Comparison of ENCODE assay signal across 1 cellular context in genomic region chr3:50264964-50265485, GRCh38.
TF ChIP-seq lines count a peak whose summit lies in the region.

No MANE protein-coding gene starts in this region.

TF ChIP-seq in HEK293, 187 proteins besides CTCF, POLR2A, EP300 and RAD21 (continued from another document):
- TF ChIP-seq ZNF221 (tag by site-specific recombination; IDR thresholded peaks at IDR 0.05; ENCODE audit: borderline replicate concordance) (no peak), ZNF48 (tag by site-specific recombination; IDR thresholded peaks at IDR 0.05) (no peak), ZNF580 (tag by site-specific recombination; IDR thresholded peaks at IDR 0.05) (no peak), ZNF785 (tag by site-specific recombination; IDR thresholded peaks at IDR 0.05) (no peak), ZBTB21 (tag by site-specific recombination; IDR thresholded peaks at IDR 0.05) (no peak), ZNF645 (tag by site-specific recombination; IDR thresholded peaks at IDR 0.05) (no peak), ZNF660 (tag by site-specific recombination; IDR thresholded peaks at IDR 0.05) (no peak), ZNF639 (tag by site-specific recombination; IDR thresholded peaks at IDR 0.05) (no peak), ZNF112 (tag by site-specific recombination; IDR thresholded peaks at IDR 0.05) (no peak), ZNF629 (tag by site-specific recombination; IDR thresholded peaks at IDR 0.05) (peak; percentile 22; the same call in 1 of the 2 replicates), ZNF510 (tag by site-specific recombination; IDR thresholded peaks at IDR 0.05; ENCODE audit: insufficient replicate concordance) (no peak), HOXC10 (CRISPR knock-in tag; IDR thresholded peaks at IDR 0.05) (no peak), KLF1 (tag by site-specific recombination; IDR thresholded peaks at IDR 0.05) (no peak), ZSCAN16 (tag by site-specific recombination; IDR thresholded peaks at IDR 0.05) (no peak), PRDM2 (tag by site-specific recombination; IDR thresholded peaks at IDR 0.05; ENCODE audit: borderline replicate concordance) (no peak), ZNF488 (tag by site-specific recombination; IDR thresholded peaks at IDR 0.05) (no peak), ZNF146 (tag by site-specific recombination; IDR thresholded peaks at IDR 0.05) (no peak)
